3 cellular contexts compared by ENCODE assay signal in genomic region chr11:68303982-68304780, GRCh38.
TF ChIP-seq lines count a peak whose summit lies in the region.

No MANE protein-coding gene starts in this region.

TF ChIP-seq in A549, 52 proteins besides CTCF, POLR2A, EP300 and RAD21:
- TF ChIP-seq HES2 (IDR thresholded peaks at IDR 0.05) (no peak), TP53 (CRISPR knock-in tag; IDR thresholded peaks at IDR 0.05) (no peak), MYC (IDR thresholded peaks at IDR 0.05; ENCODE audit: borderline replicate concordance, low read length) (no peak), REST (IDR thresholded peaks at IDR 0.05) (no peak), HDAC2 (IDR thresholded peaks at IDR 0.05) (no peak), BHLHE40 (IDR thresholded peaks at IDR 0.05; ENCODE audit: low read depth, low read length) (no peak), ESRRA (IDR thresholded peaks at IDR 0.05; ENCODE audit: borderline replicate concordance, low read length) (no peak), ZFP36 (IDR thresholded peaks at IDR 0.05; ENCODE audit: borderline replicate concordance, partially characterized antibody) (peak; percentile 88)

TF ChIP-seq in HEK293, 187 proteins besides CTCF, POLR2A, EP300 and RAD21:
- peak; percentile 72 for TF ChIP-seq SETDB1 (IDR thresholded peaks at IDR 0.05; ENCODE audit: insufficient read length, low read length)
- TF ChIP-seq TRIM28 (IDR thresholded peaks at IDR 0.05; ENCODE audit: borderline replicate concordance, low read length): peak; percentile 34; the same call in 1 of the 2 replicates
- no peak for TF ChIP-seq ZNF707 (tag by site-specific recombination; IDR thresholded peaks at IDR 0.05)
- peak; percentile 97 for TF ChIP-seq ZNF585B (tag by site-specific recombination; IDR thresholded peaks at IDR 0.05)
- TF ChIP-seq GLIS2 (tag by site-specific recombination; IDR thresholded peaks at IDR 0.05): no peak
- 0 out of 2 replicates have a peak, but pooled peaks have one; percentile 23 for TF ChIP-seq ZNF548 (tag by site-specific recombination; IDR thresholded peaks at IDR 0.05)

TF ChIP-seq in GM12878, 131 proteins besides CTCF, POLR2A, EP300 and RAD21:
- no peak for TF ChIP-seq TAF1 (IDR thresholded peaks at IDR 0.05; ENCODE audit: borderline replicate concordance, low read depth, low read length)
- TF ChIP-seq POLR2AphosphoS5 (IDR thresholded peaks at IDR 0.05; ENCODE audit: low read length): no peak
- no peak for TF ChIP-seq SREBF1 (IDR thresholded peaks at IDR 0.05; ENCODE audit: low read length)
- no peak for TF ChIP-seq REST (IDR thresholded peaks at IDR 0.05; ENCODE audit: low read depth, low read length)
- no peak for TF ChIP-seq HDGF (IDR thresholded peaks at IDR 0.05)
- TF ChIP-seq ZBTB11 (CRISPR knock-in tag; IDR thresholded peaks at IDR 0.05): no peak
- TF ChIP-seq RCOR1 (conservative IDR thresholded peaks at IDR 0.05; ENCODE audit: low read depth, low read length): no peak
- TF ChIP-seq BCL3 (IDR thresholded peaks at IDR 0.05; ENCODE audit: borderline replicate concordance, insufficient read depth, low read depth, low read length, poor library complexity, severe bottlenecking): no peak
- TF ChIP-seq JUNB (IDR thresholded peaks at IDR 0.05): no peak
- no peak for TF ChIP-seq RFX5 (IDR thresholded peaks at IDR 0.05; ENCODE audit: low read depth, low read length)
- no peak for TF ChIP-seq CHD2 (IDR thresholded peaks at IDR 0.05; ENCODE audit: borderline replicate concordance, low read depth, low read length)
